ENCODE assay signal across 1 cellular context in the genomic region with DNA sequence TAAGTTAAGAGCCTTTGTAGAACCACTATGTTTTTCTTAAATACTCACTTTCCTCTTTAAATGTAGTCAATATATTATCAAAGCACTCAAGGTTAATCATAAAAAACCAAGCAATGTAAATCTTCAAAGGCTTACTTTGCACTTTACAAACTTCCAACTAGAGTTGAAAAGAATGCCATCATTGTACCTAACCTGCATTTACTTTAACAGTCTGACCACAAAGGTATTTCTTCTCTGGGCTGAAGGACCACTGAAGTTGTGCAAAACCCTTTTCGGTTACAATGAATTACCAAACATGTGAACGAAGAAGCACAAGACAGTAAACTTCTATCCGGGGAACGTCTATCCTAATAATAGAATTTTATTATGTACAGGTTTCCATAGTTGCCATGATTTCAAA.
TF ChIP-seq lines count a peak whose summit lies in the region.

No MANE protein-coding gene starts in this region.

TF ChIP-seq in HepG2, 621 proteins besides CTCF, POLR2A, EP300 and RAD21 (continued from another document and continues in another):
- TF ChIP-seq, protein P1, sequence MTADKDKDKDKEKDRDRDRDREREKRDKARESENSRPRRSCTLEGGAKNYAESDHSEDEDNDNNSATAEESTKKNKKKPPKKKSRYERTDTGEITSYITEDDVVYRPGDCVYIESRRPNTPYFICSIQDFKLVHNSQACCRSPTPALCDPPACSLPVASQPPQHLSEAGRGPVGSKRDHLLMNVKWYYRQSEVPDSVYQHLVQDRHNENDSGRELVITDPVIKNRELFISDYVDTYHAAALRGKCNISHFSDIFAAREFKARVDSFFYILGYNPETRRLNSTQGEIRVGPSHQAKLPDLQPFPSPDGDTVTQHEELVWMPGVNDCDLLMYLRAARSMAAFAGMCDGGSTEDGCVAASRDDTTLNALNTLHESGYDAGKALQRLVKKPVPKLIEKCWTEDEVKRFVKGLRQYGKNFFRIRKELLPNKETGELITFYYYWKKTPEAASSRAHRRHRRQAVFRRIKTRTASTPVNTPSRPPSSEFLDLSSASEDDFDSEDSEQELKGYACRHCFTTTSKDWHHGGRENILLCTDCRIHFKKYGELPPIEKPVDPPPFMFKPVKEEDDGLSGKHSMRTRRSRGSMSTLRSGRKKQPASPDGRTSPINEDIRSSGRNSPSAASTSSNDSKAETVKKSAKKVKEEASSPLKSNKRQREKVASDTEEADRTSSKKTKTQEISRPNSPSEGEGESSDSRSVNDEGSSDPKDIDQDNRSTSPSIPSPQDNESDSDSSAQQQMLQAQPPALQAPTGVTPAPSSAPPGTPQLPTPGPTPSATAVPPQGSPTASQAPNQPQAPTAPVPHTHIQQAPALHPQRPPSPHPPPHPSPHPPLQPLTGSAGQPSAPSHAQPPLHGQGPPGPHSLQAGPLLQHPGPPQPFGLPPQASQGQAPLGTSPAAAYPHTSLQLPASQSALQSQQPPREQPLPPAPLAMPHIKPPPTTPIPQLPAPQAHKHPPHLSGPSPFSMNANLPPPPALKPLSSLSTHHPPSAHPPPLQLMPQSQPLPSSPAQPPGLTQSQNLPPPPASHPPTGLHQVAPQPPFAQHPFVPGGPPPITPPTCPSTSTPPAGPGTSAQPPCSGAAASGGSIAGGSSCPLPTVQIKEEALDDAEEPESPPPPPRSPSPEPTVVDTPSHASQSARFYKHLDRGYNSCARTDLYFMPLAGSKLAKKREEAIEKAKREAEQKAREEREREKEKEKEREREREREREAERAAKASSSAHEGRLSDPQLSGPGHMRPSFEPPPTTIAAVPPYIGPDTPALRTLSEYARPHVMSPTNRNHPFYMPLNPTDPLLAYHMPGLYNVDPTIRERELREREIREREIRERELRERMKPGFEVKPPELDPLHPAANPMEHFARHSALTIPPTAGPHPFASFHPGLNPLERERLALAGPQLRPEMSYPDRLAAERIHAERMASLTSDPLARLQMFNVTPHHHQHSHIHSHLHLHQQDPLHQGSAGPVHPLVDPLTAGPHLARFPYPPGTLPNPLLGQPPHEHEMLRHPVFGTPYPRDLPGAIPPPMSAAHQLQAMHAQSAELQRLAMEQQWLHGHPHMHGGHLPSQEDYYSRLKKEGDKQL (CRISPR knock-in tag; IDR thresholded peaks at IDR 0.05; ENCODE audit: low read depth), result peak; percentile 73; the same call in 1 of the 2 replicates
- TF ChIP-seq SAP130 (CRISPR knock-in tag; IDR thresholded peaks at IDR 0.05; ENCODE audit: low read depth) (peak; percentile 94), ZNF644 (CRISPR knock-in tag; IDR thresholded peaks at IDR 0.05; ENCODE audit: low read depth) (peak; percentile 40; the same call in 1 of the 2 replicates), TSC22D2 (CRISPR knock-in tag; IDR thresholded peaks at IDR 0.05; ENCODE audit: borderline replicate concordance) (no peak), ATF7 (IDR thresholded peaks at IDR 0.05) (no peak), ATF7 (CRISPR knock-in tag; IDR thresholded peaks at IDR 0.05) (no peak), TBX2 (CRISPR knock-in tag; IDR thresholded peaks at IDR 0.05; ENCODE audit: borderline replicate concordance) (peak; percentile 22; the same call in 1 of the 2 replicates), ARNT (IDR thresholded peaks at IDR 0.05) (no peak), LCORL (IDR thresholded peaks at IDR 0.05) (peak; percentile 30; the same call in 1 of the 2 replicates), LCORL (CRISPR knock-in tag; IDR thresholded peaks at IDR 0.05) (no peak), KAT8 (CRISPR knock-in tag; IDR thresholded peaks at IDR 0.05) (0 out of 2 replicates have a peak, but pooled peaks have one; percentile 34), ZMYM3 (CRISPR knock-in tag; IDR thresholded peaks at IDR 0.05) (no peak), CC2D1A (CRISPR knock-in tag; IDR thresholded peaks at IDR 0.05) (no peak), HOXD1 (CRISPR knock-in tag; IDR thresholded peaks at IDR 0.05) (no peak), CREM (IDR thresholded peaks at IDR 0.05) (peak; percentile 88), CREM (CRISPR knock-in tag; IDR thresholded peaks at IDR 0.05) (no peak), ZNF34 (CRISPR knock-in tag; IDR thresholded peaks at IDR 0.05; ENCODE audit: borderline replicate concordance) (no peak), TARDBP (CRISPR knock-in tag; IDR thresholded peaks at IDR 0.05) (peak; percentile 66), RARA (CRISPR knock-in tag; IDR thresholded peaks at IDR 0.05) (peak; percentile 60), ZNF3 (CRISPR knock-in tag; IDR thresholded peaks at IDR 0.05) (no peak; the same call in 1 of the 2 replicates), SMC3 (IDR thresholded peaks at IDR 0.05; ENCODE audit: low read length) (no peak), SKI (IDR thresholded peaks at IDR 0.05; ENCODE audit: partially characterized antibody) (no peak), GATAD2A (CRISPR knock-in tag; IDR thresholded peaks at IDR 0.05) (peak; percentile 83), EHMT2 (IDR thresholded peaks at IDR 0.05; ENCODE audit: borderline replicate concordance, low read depth, low read length) (no peak), SRF (IDR thresholded peaks at IDR 0.05; ENCODE audit: low read depth, low read length) (peak; percentile 36; the same call in 1 of the 2 replicates), MBNL3 (CRISPR knock-in tag; conservative IDR thresholded peaks at IDR 0.05) (no peak), ZNF329 (CRISPR knock-in tag; IDR thresholded peaks at IDR 0.05; ENCODE audit: low read depth) (no peak), NFYB (CRISPR knock-in tag; IDR thresholded peaks at IDR 0.05) (no peak), ZNF530 (CRISPR knock-in tag; IDR thresholded peaks at IDR 0.05; ENCODE audit: low read depth) (no peak), ZFYVE20 (CRISPR knock-in tag; IDR thresholded peaks at IDR 0.05; ENCODE audit: borderline replicate concordance, low read depth) (no peak), ISX (CRISPR knock-in tag; conservative IDR thresholded peaks at IDR 0.05) (no peak), ZNF253 (CRISPR knock-in tag; IDR thresholded peaks at IDR 0.05; ENCODE audit: borderline replicate concordance) (no peak), RARG (CRISPR knock-in tag; IDR thresholded peaks at IDR 0.05; ENCODE audit: low read depth) (no peak), GPN1 (CRISPR knock-in tag; IDR thresholded peaks at IDR 0.05; ENCODE audit: borderline replicate concordance) (no peak), SP1 (IDR thresholded peaks at IDR 0.05) (no peak), SP1 (CRISPR knock-in tag; IDR thresholded peaks at IDR 0.05) (no peak), ZFAT (CRISPR knock-in tag; conservative IDR thresholded peaks at IDR 0.05) (no peak), SIN3A (IDR thresholded peaks at IDR 0.05; ENCODE audit: borderline replicate concordance, low read depth, low read length) (0 out of 2 replicates have a peak, but pooled peaks have one; percentile 42)
- TF ChIP-seq, protein P2, sequence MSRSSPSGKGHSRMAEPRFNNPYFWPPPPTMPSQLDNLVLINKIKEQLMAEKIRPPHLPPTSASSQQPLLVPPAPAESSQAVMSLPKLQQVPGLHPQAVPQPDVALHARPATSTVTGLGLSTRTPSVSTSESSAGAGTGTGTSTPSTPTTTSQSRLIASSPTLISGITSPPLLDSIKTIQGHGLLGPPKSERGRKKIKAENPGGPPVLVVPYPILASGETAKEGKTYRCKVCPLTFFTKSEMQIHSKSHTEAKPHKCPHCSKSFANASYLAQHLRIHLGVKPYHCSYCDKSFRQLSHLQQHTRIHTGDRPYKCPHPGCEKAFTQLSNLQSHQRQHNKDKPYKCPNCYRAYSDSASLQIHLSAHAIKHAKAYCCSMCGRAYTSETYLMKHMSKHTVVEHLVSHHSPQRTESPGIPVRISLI (CRISPR knock-in tag; IDR thresholded peaks at IDR 0.05; ENCODE audit: borderline replicate concordance), result peak; percentile 85
- TF ChIP-seq, protein P3, sequence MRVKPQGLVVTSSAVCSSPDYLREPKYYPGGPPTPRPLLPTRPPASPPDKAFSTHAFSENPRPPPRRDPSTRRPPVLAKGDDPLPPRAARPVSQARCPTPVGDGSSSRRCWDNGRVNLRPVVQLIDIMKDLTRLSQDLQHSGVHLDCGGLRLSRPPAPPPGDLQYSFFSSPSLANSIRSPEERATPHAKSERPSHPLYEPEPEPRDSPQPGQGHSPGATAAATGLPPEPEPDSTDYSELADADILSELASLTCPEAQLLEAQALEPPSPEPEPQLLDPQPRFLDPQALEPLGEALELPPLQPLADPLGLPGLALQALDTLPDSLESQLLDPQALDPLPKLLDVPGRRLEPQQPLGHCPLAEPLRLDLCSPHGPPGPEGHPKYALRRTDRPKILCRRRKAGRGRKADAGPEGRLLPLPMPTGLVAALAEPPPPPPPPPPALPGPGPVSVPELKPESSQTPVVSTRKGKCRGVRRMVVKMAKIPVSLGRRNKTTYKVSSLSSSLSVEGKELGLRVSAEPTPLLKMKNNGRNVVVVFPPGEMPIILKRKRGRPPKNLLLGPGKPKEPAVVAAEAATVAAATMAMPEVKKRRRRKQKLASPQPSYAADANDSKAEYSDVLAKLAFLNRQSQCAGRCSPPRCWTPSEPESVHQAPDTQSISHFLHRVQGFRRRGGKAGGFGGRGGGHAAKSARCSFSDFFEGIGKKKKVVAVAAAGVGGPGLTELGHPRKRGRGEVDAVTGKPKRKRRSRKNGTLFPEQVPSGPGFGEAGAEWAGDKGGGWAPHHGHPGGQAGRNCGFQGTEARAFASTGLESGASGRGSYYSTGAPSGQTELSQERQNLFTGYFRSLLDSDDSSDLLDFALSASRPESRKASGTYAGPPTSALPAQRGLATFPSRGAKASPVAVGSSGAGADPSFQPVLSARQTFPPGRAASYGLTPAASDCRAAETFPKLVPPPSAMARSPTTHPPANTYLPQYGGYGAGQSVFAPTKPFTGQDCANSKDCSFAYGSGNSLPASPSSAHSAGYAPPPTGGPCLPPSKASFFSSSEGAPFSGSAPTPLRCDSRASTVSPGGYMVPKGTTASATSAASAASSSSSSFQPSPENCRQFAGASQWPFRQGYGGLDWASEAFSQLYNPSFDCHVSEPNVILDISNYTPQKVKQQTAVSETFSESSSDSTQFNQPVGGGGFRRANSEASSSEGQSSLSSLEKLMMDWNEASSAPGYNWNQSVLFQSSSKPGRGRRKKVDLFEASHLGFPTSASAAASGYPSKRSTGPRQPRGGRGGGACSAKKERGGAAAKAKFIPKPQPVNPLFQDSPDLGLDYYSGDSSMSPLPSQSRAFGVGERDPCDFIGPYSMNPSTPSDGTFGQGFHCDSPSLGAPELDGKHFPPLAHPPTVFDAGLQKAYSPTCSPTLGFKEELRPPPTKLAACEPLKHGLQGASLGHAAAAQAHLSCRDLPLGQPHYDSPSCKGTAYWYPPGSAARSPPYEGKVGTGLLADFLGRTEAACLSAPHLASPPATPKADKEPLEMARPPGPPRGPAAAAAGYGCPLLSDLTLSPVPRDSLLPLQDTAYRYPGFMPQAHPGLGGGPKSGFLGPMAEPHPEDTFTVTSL (CRISPR knock-in tag; IDR thresholded peaks at IDR 0.05; ENCODE audit: borderline replicate concordance), result peak; percentile 72; the same call in 1 of the 2 replicates
- TF ChIP-seq, protein P4, sequence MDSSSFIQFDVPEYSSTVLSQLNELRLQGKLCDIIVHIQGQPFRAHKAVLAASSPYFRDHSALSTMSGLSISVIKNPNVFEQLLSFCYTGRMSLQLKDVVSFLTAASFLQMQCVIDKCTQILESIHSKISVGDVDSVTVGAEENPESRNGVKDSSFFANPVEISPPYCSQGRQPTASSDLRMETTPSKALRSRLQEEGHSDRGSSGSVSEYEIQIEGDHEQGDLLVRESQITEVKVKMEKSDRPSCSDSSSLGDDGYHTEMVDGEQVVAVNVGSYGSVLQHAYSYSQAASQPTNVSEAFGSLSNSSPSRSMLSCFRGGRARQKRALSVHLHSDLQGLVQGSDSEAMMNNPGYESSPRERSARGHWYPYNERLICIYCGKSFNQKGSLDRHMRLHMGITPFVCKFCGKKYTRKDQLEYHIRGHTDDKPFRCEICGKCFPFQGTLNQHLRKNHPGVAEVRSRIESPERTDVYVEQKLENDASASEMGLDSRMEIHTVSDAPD (CRISPR knock-in tag; IDR thresholded peaks at IDR 0.05), result no peak; the same call in 1 of the 2 replicates
- TF ChIP-seq, protein P5, sequence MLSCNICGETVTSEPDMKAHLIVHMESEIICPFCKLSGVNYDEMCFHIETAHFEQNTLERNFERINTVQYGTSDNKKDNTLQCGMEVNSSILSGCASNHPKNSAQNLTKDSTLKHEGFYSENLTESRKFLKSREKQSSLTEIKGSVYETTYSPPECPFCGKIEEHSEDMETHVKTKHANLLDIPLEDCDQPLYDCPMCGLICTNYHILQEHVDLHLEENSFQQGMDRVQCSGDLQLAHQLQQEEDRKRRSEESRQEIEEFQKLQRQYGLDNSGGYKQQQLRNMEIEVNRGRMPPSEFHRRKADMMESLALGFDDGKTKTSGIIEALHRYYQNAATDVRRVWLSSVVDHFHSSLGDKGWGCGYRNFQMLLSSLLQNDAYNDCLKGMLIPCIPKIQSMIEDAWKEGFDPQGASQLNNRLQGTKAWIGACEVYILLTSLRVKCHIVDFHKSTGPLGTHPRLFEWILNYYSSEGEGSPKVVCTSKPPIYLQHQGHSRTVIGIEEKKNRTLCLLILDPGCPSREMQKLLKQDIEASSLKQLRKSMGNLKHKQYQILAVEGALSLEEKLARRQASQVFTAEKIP (CRISPR knock-in tag; IDR thresholded peaks at IDR 0.05; ENCODE audit: borderline replicate concordance), result no peak
- TF ChIP-seq, protein P6, sequence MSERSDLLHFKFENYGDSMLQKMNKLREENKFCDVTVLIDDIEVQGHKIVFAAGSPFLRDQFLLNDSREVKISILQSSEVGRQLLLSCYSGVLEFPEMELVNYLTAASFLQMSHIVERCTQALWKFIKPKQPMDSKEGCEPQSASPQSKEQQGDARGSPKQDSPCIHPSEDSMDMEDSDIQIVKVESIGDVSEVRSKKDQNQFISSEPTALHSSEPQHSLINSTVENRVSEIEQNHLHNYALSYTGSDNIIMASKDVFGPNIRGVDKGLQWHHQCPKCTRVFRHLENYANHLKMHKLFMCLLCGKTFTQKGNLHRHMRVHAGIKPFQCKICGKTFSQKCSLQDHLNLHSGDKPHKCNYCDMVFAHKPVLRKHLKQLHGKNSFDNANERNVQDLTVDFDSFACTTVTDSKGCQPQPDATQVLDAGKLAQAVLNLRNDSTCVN (CRISPR knock-in tag; IDR thresholded peaks at IDR 0.05; ENCODE audit: borderline replicate concordance), result no peak
- TF ChIP-seq, protein P7, sequence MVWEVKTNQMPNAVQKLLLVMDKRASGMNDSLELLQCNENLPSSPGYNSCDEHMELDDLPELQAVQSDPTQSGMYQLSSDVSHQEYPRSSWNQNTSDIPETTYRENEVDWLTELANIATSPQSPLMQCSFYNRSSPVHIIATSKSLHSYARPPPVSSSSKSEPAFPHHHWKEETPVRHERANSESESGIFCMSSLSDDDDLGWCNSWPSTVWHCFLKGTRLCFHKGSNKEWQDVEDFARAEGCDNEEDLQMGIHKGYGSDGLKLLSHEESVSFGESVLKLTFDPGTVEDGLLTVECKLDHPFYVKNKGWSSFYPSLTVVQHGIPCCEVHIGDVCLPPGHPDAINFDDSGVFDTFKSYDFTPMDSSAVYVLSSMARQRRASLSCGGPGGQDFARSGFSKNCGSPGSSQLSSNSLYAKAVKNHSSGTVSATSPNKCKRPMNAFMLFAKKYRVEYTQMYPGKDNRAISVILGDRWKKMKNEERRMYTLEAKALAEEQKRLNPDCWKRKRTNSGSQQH (CRISPR knock-in tag; IDR thresholded peaks at IDR 0.05; ENCODE audit: low read depth), result no peak
